ENCODE assay signal across 1 cellular context in the genomic region with DNA sequence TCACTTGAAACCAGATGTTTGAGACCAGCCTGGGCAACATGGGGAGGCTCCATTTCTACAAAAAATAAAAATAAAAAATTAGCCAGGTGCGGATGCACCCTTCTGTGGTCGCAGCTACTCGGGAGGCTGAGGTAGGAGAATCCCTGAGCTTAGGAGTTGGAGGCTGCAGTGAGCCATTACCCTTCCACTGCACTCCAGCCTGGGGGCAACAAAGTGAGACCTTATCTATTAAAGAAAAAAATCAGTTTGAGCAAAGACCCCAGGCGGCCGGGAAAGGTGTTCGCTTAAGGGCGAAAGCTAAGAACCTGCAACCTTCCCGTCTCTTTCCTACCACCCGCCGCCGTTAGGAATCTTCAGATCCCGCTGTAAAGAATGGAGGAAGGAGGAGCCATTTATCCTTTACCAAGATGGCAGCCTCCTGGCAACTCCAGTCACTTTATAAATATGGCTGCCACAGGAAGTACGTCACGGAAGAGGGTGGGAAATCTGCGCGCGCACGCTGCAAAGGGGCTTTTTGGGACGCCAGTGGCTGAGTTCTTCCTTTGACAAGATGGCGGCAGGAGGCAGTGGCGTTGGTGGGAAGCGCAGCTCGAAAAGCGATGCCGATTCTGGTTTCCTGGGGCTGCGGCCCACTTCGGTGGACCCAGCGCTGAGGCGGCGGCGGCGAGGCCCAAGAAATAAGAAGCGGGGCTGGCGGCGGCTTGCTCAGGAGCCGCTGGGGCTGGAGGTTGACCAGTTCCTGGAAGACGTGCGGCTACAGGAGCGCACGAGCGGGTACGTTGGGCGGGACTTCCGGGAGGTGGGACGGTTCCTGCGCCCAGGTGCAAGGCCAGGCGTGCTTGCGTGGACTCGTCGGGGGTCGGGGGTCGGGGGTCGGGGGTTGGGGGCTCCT.
TF ChIP-seq lines count a peak whose summit lies in the region.

A gene (plus strand): TSS at position 537 of the 892 bp plus-strand sequence. CDS start 14 bp downstream, at position 551.

TF ChIP-seq in K562, 482 proteins besides CTCF, POLR2A, EP300 and RAD21 (continued from another document and continues in another):
- TF ChIP-seq, protein P1, sequence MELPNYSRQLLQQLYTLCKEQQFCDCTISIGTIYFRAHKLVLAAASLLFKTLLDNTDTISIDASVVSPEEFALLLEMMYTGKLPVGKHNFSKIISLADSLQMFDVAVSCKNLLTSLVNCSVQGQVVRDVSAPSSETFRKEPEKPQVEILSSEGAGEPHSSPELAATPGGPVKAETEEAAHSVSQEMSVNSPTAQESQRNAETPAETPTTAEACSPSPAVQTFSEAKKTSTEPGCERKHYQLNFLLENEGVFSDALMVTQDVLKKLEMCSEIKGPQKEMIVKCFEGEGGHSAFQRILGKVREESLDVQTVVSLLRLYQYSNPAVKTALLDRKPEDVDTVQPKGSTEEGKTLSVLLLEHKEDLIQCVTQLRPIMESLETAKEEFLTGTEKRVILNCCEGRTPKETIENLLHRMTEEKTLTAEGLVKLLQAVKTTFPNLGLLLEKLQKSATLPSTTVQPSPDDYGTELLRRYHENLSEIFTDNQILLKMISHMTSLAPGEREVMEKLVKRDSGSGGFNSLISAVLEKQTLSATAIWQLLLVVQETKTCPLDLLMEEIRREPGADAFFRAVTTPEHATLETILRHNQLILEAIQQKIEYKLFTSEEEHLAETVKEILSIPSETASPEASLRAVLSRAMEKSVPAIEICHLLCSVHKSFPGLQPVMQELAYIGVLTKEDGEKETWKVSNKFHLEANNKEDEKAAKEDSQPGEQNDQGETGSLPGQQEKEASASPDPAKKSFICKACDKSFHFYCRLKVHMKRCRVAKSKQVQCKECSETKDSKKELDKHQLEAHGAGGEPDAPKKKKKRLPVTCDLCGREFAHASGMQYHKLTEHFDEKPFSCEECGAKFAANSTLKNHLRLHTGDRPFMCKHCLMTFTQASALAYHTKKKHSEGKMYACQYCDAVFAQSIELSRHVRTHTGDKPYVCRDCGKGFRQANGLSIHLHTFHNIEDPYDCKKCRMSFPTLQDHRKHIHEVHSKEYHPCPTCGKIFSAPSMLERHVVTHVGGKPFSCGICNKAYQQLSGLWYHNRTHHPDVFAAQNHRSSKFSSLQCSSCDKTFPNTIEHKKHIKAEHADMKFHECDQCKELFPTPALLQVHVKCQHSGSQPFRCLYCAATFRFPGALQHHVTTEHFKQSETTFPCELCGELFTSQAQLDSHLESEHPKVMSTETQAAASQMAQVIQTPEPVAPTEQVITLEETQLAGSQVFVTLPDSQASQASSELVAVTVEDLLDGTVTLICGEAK (IDR thresholded peaks at IDR 0.05): peak; percentile 95
- TF ChIP-seq, protein P1 (CRISPR knock-in tag; IDR thresholded peaks at IDR 0.05): no peak
- peak; percentile 85 for TF ChIP-seq MYC (IDR thresholded peaks at IDR 0.05; ENCODE audit: low read depth, low read length)
- no peak for TF ChIP-seq MYC (CRISPR knock-in tag; IDR thresholded peaks at IDR 0.05; ENCODE audit: borderline replicate concordance, low read depth)
- TF ChIP-seq ZNF121 (CRISPR knock-in tag; conservative IDR thresholded peaks at IDR 0.05): 0 out of 2 replicates have a peak, but pooled peaks have one; percentile 2
- TF ChIP-seq, protein P2, sequence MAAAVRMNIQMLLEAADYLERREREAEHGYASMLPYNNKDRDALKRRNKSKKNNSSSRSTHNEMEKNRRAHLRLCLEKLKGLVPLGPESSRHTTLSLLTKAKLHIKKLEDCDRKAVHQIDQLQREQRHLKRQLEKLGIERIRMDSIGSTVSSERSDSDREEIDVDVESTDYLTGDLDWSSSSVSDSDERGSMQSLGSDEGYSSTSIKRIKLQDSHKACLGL (CRISPR knock-in tag; IDR thresholded peaks at IDR 0.05; ENCODE audit: borderline replicate concordance, poor library complexity, severe bottlenecking): peak; percentile 52
- TF ChIP-seq ZBTB17 (CRISPR knock-in tag; IDR thresholded peaks at IDR 0.05): peak; percentile 50; the same call in 1 of the 2 replicates
- peak; percentile 68; the same call in 1 of the 2 replicates for TF ChIP-seq LCOR (CRISPR knock-in tag; IDR thresholded peaks at IDR 0.05)
- TF ChIP-seq, protein P3, sequence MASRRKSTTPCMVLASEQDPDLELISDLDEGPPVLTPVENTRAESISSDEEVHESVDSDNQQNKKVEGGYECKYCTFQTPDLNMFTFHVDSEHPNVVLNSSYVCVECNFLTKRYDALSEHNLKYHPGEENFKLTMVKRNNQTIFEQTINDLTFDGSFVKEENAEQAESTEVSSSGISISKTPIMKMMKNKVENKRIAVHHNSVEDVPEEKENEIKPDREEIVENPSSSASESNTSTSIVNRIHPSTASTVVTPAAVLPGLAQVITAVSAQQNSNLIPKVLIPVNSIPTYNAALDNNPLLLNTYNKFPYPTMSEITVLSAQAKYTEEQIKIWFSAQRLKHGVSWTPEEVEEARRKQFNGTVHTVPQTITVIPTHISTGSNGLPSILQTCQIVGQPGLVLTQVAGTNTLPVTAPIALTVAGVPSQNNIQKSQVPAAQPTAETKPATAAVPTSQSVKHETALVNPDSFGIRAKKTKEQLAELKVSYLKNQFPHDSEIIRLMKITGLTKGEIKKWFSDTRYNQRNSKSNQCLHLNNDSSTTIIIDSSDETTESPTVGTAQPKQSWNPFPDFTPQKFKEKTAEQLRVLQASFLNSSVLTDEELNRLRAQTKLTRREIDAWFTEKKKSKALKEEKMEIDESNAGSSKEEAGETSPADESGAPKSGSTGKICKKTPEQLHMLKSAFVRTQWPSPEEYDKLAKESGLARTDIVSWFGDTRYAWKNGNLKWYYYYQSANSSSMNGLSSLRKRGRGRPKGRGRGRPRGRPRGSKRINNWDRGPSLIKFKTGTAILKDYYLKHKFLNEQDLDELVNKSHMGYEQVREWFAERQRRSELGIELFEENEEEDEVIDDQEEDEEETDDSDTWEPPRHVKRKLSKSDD (conservative IDR thresholded peaks at IDR 0.05; ENCODE audit: low read length): peak; percentile 80
- TF ChIP-seq CHD4 (IDR thresholded peaks at IDR 0.05; ENCODE audit: insufficient read depth, insufficient replicate concordance, low read depth, low read length, poor library complexity, severe bottlenecking): no peak
- no peak for TF ChIP-seq ZNF24 (IDR thresholded peaks at IDR 0.05)
- TF ChIP-seq RBBP5 (IDR thresholded peaks at IDR 0.05; ENCODE audit: borderline replicate concordance, insufficient read depth, low read length, poor library complexity, severe bottlenecking): peak; percentile 83
- TF ChIP-seq NR2C1 (IDR thresholded peaks at IDR 0.05): peak; percentile 87
- peak; percentile 86 for TF ChIP-seq NR2C1 (tag; IDR thresholded peaks at IDR 0.05)
- TF ChIP-seq FOXK2 (conservative IDR thresholded peaks at IDR 0.05 in 1 of 2, IDR thresholded peaks at IDR 0.05 in 1 of 2; ENCODE audit: low read depth in 2 of 2): peak; percentile 85 to 87
- TF ChIP-seq DNMT1 (IDR thresholded peaks at IDR 0.05): no peak
- peak; percentile 92 for TF ChIP-seq SP1 (CRISPR knock-in tag; IDR thresholded peaks at IDR 0.05)
- no peak for TF ChIP-seq ZNF124 (CRISPR knock-in tag; IDR thresholded peaks at IDR 0.05)
- TF ChIP-seq MBD2 (IDR thresholded peaks at IDR 0.05; ENCODE audit: borderline replicate concordance, low read depth): peak; percentile 84; the same call in 1 of the 2 replicates
- TF ChIP-seq KHSRP (IDR thresholded peaks at IDR 0.05): no peak
- TF ChIP-seq, protein P4, sequence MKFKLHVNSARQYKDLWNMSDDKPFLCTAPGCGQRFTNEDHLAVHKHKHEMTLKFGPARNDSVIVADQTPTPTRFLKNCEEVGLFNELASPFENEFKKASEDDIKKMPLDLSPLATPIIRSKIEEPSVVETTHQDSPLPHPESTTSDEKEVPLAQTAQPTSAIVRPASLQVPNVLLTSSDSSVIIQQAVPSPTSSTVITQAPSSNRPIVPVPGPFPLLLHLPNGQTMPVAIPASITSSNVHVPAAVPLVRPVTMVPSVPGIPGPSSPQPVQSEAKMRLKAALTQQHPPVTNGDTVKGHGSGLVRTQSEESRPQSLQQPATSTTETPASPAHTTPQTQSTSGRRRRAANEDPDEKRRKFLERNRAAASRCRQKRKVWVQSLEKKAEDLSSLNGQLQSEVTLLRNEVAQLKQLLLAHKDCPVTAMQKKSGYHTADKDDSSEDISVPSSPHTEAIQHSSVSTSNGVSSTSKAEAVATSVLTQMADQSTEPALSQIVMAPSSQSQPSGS (CRISPR knock-in tag; IDR thresholded peaks at IDR 0.05): no peak
- TF ChIP-seq, protein P5, sequence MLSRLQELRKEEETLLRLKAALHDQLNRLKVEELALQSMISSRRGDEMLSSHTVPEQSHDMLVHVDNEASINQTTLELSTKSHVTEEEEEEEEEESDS (CRISPR knock-in tag; IDR thresholded peaks at IDR 0.05): no peak
- TF ChIP-seq TOE1 (IDR thresholded peaks at IDR 0.05; ENCODE audit: borderline replicate concordance): 0 out of 2 replicates have a peak, but pooled peaks have one; percentile 62
- TF ChIP-seq TOE1 (CRISPR knock-in tag; IDR thresholded peaks at IDR 0.05; ENCODE audit: borderline replicate concordance, low read depth): no peak
- TF ChIP-seq ZNF699 (CRISPR knock-in tag; IDR thresholded peaks at IDR 0.05; ENCODE audit: insufficient replicate concordance): no peak
- TF ChIP-seq POLR2B (IDR thresholded peaks at IDR 0.05; ENCODE audit: low read depth, partially characterized antibody): peak; percentile 96
- TF ChIP-seq HIVEP1 (CRISPR knock-in tag; IDR thresholded peaks at IDR 0.05): no peak
- peak; percentile 96 for TF ChIP-seq TAF9B (IDR thresholded peaks at IDR 0.05; ENCODE audit: partially characterized antibody)
- no peak for TF ChIP-seq ZNF165 (CRISPR knock-in tag; IDR thresholded peaks at IDR 0.05; ENCODE audit: borderline replicate concordance)
- TF ChIP-seq, protein P6, sequence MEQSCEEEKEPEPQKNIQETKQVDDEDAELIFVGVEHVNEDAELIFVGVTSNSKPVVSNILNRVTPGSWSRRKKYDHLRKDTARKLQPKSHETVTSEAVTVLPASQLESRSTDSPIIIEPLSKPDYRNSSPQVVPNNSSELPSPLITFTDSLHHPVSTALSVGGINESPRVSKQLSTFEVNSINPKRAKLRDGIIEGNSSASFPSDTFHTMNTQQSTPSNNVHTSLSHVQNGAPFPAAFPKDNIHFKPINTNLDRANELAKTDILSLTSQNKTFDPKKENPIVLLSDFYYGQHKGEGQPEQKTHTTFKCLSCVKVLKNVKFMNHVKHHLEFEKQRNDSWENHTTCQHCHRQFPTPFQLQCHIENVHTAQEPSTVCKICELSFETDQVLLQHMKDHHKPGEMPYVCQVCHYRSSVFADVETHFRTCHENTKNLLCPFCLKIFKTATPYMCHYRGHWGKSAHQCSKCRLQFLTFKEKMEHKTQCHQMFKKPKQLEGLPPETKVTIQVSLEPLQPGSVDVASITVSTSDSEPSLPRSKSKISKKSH (CRISPR knock-in tag; IDR thresholded peaks at IDR 0.05): no peak
- peak; percentile 54 for TF ChIP-seq NFIC (IDR thresholded peaks at IDR 0.05)
- peak; percentile 58 to 64; a peak in 2 of 4 replicates for TF ChIP-seq MAZ (CRISPR knock-in tag; conservative IDR thresholded peaks at IDR 0.05 in 1 of 2, IDR thresholded peaks at IDR 0.05 in 1 of 2)
- peak; percentile 55; the same call in 1 of the 2 replicates for TF ChIP-seq FOXJ2 (tag; IDR thresholded peaks at IDR 0.05)
- 0 out of 4 replicates have a peak, but pooled peaks of 1 of the 2 experiments have one; percentile 31 for TF ChIP-seq ARNT (IDR thresholded peaks at IDR 0.05)
- TF ChIP-seq GTF2E2 (tag; IDR thresholded peaks at IDR 0.05): peak; percentile 56; the same call in 1 of the 2 replicates
- TF ChIP-seq POLR3G (IDR thresholded peaks at IDR 0.05; ENCODE audit: extremely low read depth, insufficient read length, insufficient replicate concordance): no peak
- peak; percentile 89; the same call in 1 of the 2 replicates for TF ChIP-seq MTA3 (IDR thresholded peaks at IDR 0.05; ENCODE audit: borderline replicate concordance)
- TF ChIP-seq, protein P7, sequence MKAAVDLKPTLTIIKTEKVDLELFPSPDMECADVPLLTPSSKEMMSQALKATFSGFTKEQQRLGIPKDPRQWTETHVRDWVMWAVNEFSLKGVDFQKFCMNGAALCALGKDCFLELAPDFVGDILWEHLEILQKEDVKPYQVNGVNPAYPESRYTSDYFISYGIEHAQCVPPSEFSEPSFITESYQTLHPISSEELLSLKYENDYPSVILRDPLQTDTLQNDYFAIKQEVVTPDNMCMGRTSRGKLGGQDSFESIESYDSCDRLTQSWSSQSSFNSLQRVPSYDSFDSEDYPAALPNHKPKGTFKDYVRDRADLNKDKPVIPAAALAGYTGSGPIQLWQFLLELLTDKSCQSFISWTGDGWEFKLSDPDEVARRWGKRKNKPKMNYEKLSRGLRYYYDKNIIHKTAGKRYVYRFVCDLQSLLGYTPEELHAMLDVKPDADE (conservative IDR thresholded peaks at IDR 0.05; ENCODE audit: control insufficient read depth, low read depth, low read length): peak; percentile 74
- no peak for TF ChIP-seq SREBF2 (CRISPR knock-in tag; IDR thresholded peaks at IDR 0.05)
- TF ChIP-seq, protein P8, sequence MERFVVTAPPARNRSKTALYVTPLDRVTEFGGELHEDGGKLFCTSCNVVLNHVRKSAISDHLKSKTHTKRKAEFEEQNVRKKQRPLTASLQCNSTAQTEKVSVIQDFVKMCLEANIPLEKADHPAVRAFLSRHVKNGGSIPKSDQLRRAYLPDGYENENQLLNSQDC (CRISPR knock-in tag; IDR thresholded peaks at IDR 0.05): no peak
- TF ChIP-seq POLR2AphosphoS5 (IDR thresholded peaks at IDR 0.05; ENCODE audit: control insufficient read depth, insufficient read depth, low read depth, low read length): peak; percentile 89
